ENCODE assay signal across 33 cellular contexts in the genomic region with DNA sequence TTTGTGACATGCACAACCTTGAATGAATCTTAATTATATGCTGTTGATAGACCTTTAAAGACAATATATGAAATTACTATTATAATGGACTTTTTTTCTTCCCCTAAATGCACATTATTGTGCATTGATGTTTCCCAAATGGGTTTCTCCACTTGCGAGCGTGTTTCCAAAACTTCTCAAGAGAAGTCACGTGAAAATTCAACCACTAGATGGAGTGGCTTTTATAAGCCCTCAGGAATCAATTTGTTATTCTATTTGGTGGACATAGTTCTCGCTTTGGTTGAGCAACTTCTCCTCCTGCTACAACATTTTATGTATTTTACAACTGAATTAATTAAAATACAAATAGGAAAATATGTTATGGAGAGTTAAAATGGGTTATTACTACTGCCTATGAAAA. TPM values are rescaled to one million over a fixed set of nuclear protein-coding genes. Genes with fewer than 3 reads are reported as not detected.
DNase-seq lines count a peak whose midpoint lies in the region; TF ChIP-seq lines count a peak whose summit lies in the region.
"Had no signal": no experiment of that assay in that cellular context is flagged by ENCODE, and none has a peak within 500 bp of the region (broad histone marks: within the 10 kb centered on the region; RNA-seq: fewer than 3 reads in every experiment).

No MANE protein-coding gene starts in this region.

- H3K9me2 ChIP-seq in DOHH2 (replicated peaks; ENCODE audit: control insufficient read depth, low read length) = no peaks in the 10 kb centered on the region

- 0 out of 2 replicates have a peak overlapping the region, but pooled peaks have one; percentile 5 for H3K4me2 ChIP-seq in DOHH2 (ENCODE audit: low read length)
- H3K4me2 ChIP-seq: hepatocyte had no signal

- H3K36me3 ChIP-seq in DOHH2 (ENCODE audit: control insufficient read depth, low read length) = peaks cover 79% of the 10 kb centered on the region
- H3K36me3 ChIP-seq: gastroesophageal sphincter, lower lobe of right lung, vagina had no signal

- H3K9me3 Mint-ChIP-seq in chondrocyte (ENCODE audit: low read depth) (no peaks in the 10 kb centered on the region), neural crest cell (no peaks in the 10 kb centered on the region)
- H3K9me3 Mint-ChIP-seq: activated CD4-positive, alpha-beta memory T cell treated with anti-CD3 and anti-CD28 coated beads for 36 hours; activated naive CD4-positive, alpha-beta T cell treated with anti-CD3 and anti-CD28 coated beads for 36 hours; activated T-helper 1 cell treated with anti-CD3 and anti-CD28 coated beads, Interleukin-12 subunit alpha, Interleukin-12 subunit beta, Interleukin-2, Interleukin-4 antibody, amounts not matched to agents 30 ng/mL and 10 ng/mL and 1 ng/mL, durations not matched to agents 14 hours and 24 hours and 36 hours; brain; naive thymus-derived CD8-positive, alpha-beta T cell; stimulated activated naive CD8-positive, alpha-beta T cell treated with anti-CD3 and anti-CD28 coated beads, Interleukin-15, Interleukin-2, amounts not matched to agents 100 ng/mL and 50 ng/mL, for 24 hours had no signal

- H3K27ac ChIP-seq in DOHH2 (ENCODE audit: low read depth, low read length) = no peak overlapping the region
- H3K27ac ChIP-seq: gastroesophageal sphincter, hepatocyte, lower lobe of right lung, RWPE1, testis, vagina had no signal

- H3K4me3 Mint-ChIP-seq in chondrocyte (ENCODE audit: unreplicated experiment) (no peak overlapping the region), neural crest cell (no peak overlapping the region)
- H3K4me3 Mint-ChIP-seq: activated CD4-positive, alpha-beta memory T cell treated with anti-CD3 and anti-CD28 coated beads for 36 hours; activated naive CD4-positive, alpha-beta T cell treated with anti-CD3 and anti-CD28 coated beads for 36 hours; activated T-helper 1 cell treated with anti-CD3 and anti-CD28 coated beads, Interleukin-12 subunit alpha, Interleukin-12 subunit beta, Interleukin-2, Interleukin-4 antibody, amounts not matched to agents 30 ng/mL and 10 ng/mL and 1 ng/mL, durations not matched to agents 14 hours and 24 hours and 36 hours; naive thymus-derived CD8-positive, alpha-beta T cell; stimulated activated naive CD8-positive, alpha-beta T cell treated with anti-CD3 and anti-CD28 coated beads, Interleukin-15, Interleukin-2, amounts not matched to agents 100 ng/mL and 50 ng/mL, for 24 hours had no signal

- no peak overlapping the region for H3K4me3 ChIP-seq in DOHH2 (ENCODE audit: low read length)
- H3K4me3 ChIP-seq: gastroesophageal sphincter, hepatocyte, lower lobe of right lung, testis, vagina had no signal

- peaks cover 8% of the 10 kb centered on the region; the same call in 1 of the 2 replicates for H4K20me1 ChIP-seq in DOHH2 (ENCODE audit: control insufficient read depth, insufficient read depth, low read depth, low read length)

- DNase-seq in NCI-H69 (lab: John Stamatoyannopoulos, UW) = peak; percentile 19
- DNase-seq in chondrocyte (ENCODE audit: low spot score) = no peak
- no peak for DNase-seq in neural crest cell (ENCODE audit: low read depth, low spot score)
- DNase-seq in middle frontal gyrus (ENCODE audit: extremely low spot score, low spot score) = no peak
- DNase-seq in activated gamma-delta T cell treated with Interleukin-2 at 50 U/mL for 16 hours = no peak
- no peak for DNase-seq in hippocampal formation (lab: John Stamatoyannopoulos, UW)
- no peak for DNase-seq in UCSD-AML1 (lab: John Stamatoyannopoulos, UW; ENCODE audit: unreplicated experiment)
- DNase-seq: activated CD4-positive, alpha-beta memory T cell treated with anti-CD3 and anti-CD28 coated beads for 36 hours; activated CD8-positive, alpha-beta memory T cell treated with anti-CD3 and anti-CD28 coated beads, Interleukin-2, amount 50 U/mL, for 4 hours; activated naive CD4-positive, alpha-beta T cell treated with anti-CD3 and anti-CD28 coated beads for 36 hours; DMS153; Karpas-422; lower lobe of right lung; naive thymus-derived CD8-positive, alpha-beta T cell; NCI-H1417 treated with DMSO at 0.1 percent for 48 hours; NCI-H2029 treated with DMSO at 0.1 percent for 48 hours; NCI-H345; NCI-H82; right cardiac atrium; stimulated activated CD4-positive, alpha-beta T cell treated with anti-CD3 and anti-CD28 coated beads, Interleukin-2, amount 100 ng/mL, for 24 hours; stimulated activated CD8-positive, alpha-beta memory T cell treated with anti-CD3 and anti-CD28 coated beads, Interleukin-4, amount 100 ng/mL, for 48 hours; testis had no signal

- peaks cover 24% of the 10 kb centered on the region for H3F3A ChIP-seq in DOHH2 (ENCODE audit: control insufficient read depth, insufficient read depth)

- H3K27ac Mint-ChIP-seq in chondrocyte (ENCODE audit: unreplicated experiment) = no peak overlapping the region
- no peak overlapping the region for H3K27ac Mint-ChIP-seq in neural crest cell (ENCODE audit: unreplicated experiment)
- H3K27ac Mint-ChIP-seq: activated CD4-positive, alpha-beta memory T cell treated with anti-CD3 and anti-CD28 coated beads for 36 hours; activated naive CD4-positive, alpha-beta T cell treated with anti-CD3 and anti-CD28 coated beads for 36 hours; activated T-helper 1 cell treated with anti-CD3 and anti-CD28 coated beads, Interleukin-12 subunit alpha, Interleukin-12 subunit beta, Interleukin-2, Interleukin-4 antibody, amounts not matched to agents 30 ng/mL and 10 ng/mL and 1 ng/mL, durations not matched to agents 14 hours and 24 hours and 36 hours; brain; naive thymus-derived CD8-positive, alpha-beta T cell; stimulated activated naive CD8-positive, alpha-beta T cell treated with anti-CD3 and anti-CD28 coated beads, Interleukin-15, Interleukin-2, amounts not matched to agents 100 ng/mL and 50 ng/mL, for 24 hours had no signal

- H3K79me2 ChIP-seq in DOHH2 (ENCODE audit: control insufficient read depth, low read length) = peaks cover 98% of the 10 kb centered on the region
- H3K79me2 ChIP-seq: hepatocyte had no signal

- peaks cover 88% of the 10 kb centered on the region for H3K4me1 ChIP-seq in DOHH2 (ENCODE audit: control insufficient read depth, low read length)
- H3K4me1 ChIP-seq: gastroesophageal sphincter, lower lobe of right lung, testis, vagina had no signal

- H3K9me3 ChIP-seq in DOHH2 (ENCODE audit: control insufficient read depth, insufficient read depth, low read length) = no peaks in the 10 kb centered on the region
- H3K9me3 ChIP-seq: gastroesophageal sphincter, lower lobe of right lung, testis, vagina had no signal

- no peaks in the 10 kb centered on the region for H3K27me3 ChIP-seq in DOHH2 (ENCODE audit: control insufficient read depth, low read length)
- H3K27me3 ChIP-seq: hepatocyte, testis, vagina had no signal

- H3K36me3 Mint-ChIP-seq in chondrocyte (ENCODE audit: low read depth) = no peaks in the 10 kb centered on the region
- H3K36me3 Mint-ChIP-seq in neural crest cell (ENCODE audit: low read depth) = no peaks in the 10 kb centered on the region
- H3K36me3 Mint-ChIP-seq: activated CD4-positive, alpha-beta memory T cell treated with anti-CD3 and anti-CD28 coated beads for 36 hours; brain; naive thymus-derived CD8-positive, alpha-beta T cell had no signal

- peak; percentile 31 for TF ChIP-seq CTCF in DOHH2 (IDR thresholded peaks at IDR 0.05; ENCODE audit: low read depth, low read length, poor library complexity, severe bottlenecking)
- peak; percentile 25 for TF ChIP-seq CTCF in chondrocyte (IDR thresholded peaks at IDR 0.05)
- peak; percentile 30 for TF ChIP-seq CTCF in neural crest cell (conservative IDR thresholded peaks at IDR 0.05)

- H3K4me1 Mint-ChIP-seq in chondrocyte (ENCODE audit: low read depth) (no peaks in the 10 kb centered on the region), neural crest cell (no peaks in the 10 kb centered on the region)
- H3K4me1 Mint-ChIP-seq: naive thymus-derived CD8-positive, alpha-beta T cell had no signal

- H3K27me3 Mint-ChIP-seq in chondrocyte (ENCODE audit: low read depth) = peaks cover 24% of the 10 kb centered on the region
- peaks cover 5% of the 10 kb centered on the region for H3K27me3 Mint-ChIP-seq in neural crest cell (ENCODE audit: low read depth)
- H3K27me3 Mint-ChIP-seq: brain had no signal

RNA-seq across cellular contexts. Expression of a gene that starts 9.0 kb away (rescaled TPM):
- total RNA-seq in chondrocyte = not detected in 3 replicates
- 8.4 and 9.9 TPM in 2 replicates for total RNA-seq in neural crest cell
- total RNA-seq: activated CD4-positive, alpha-beta memory T cell treated with anti-CD3 and anti-CD28 coated beads for 36 hours; activated naive CD4-positive, alpha-beta T cell treated with anti-CD3 and anti-CD28 coated beads for 36 hours; activated T-helper 1 cell treated with anti-CD3 and anti-CD28 coated beads, Interleukin-12 subunit alpha, Interleukin-12 subunit beta, Interleukin-2, Interleukin-4 antibody, amounts not matched to agents 30 ng/mL and 10 ng/mL and 1 ng/mL, durations not matched to agents 14 hours and 24 hours and 36 hours; HepG2; osteocyte; T-helper 1 cell treated with Interleukin-12 subunit alpha and Interleukin-12 subunit beta and Interleukin-4 antibody, amounts not matched to agents 30 ng/mL and 1 ng/mL, for 36 hours had no signal
